In the genomic region with DNA sequence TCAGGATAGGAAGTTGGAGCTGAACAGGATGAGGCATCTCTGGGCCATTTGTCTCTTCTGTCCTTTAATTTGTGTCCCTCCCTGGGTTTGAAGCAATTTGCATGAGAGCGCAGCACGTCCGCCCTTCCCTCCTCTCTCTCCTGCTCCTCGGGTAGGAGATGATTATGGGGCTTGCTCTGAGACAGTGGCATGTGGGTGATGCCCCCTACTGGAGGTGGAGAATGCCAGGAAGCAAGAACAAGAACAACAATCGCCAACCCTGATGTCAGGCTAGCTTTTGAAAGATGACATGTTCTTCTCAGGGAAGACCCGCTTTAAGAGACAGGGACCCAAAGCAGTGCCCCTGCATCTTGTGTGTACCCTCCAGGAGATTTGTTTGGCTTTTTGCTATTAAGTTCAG, we compare ENCODE assay signal across 9 cellular contexts.
DNase-seq lines count a peak whose midpoint lies in the region; ATAC-seq, FAIRE-seq and TF ChIP-seq lines count a peak whose summit lies in the region.
"Had no signal": no experiment of that assay in that cellular context is flagged by ENCODE, and none has a peak within 500 bp of the region (broad histone marks: within the 10 kb centered on the region; RNA-seq: fewer than 3 reads in every experiment).

No MANE protein-coding gene starts in this region.

- no peak for TF ChIP-seq POLR2A in H54 (IDR thresholded peaks at IDR 0.05; ENCODE audit: low read depth, low read length)

- H3K36me3 Mint-ChIP-seq in activated T-helper 17 cell treated with anti-CD3 and anti-CD28 coated beads, Interleukin-2, amount 50 U/mL, for 72 hours (ENCODE audit: low read depth): no peaks in the 10 kb centered on the region

- H3K27me3 Mint-ChIP-seq in activated T-helper 17 cell treated with anti-CD3 and anti-CD28 coated beads, Interleukin-2, amount 50 U/mL, for 72 hours: peaks cover 9% of the 10 kb centered on the region

- FAIRE-seq in H54 (lab: Jason Lieb, UNC): no peak

- no peak overlapping the region for H3K4me3 ChIP-seq in Panc1 (ENCODE audit: low read depth in 2 of 2, low read length in 2 of 2)

- H3K4me1 Mint-ChIP-seq in activated T-helper 17 cell treated with anti-CD3 and anti-CD28 coated beads, Interleukin-2, amount 50 U/mL, for 72 hours: no peaks in the 10 kb centered on the region

- peaks cover 4% of the 10 kb centered on the region; the same call in 1 of the 2 replicates for H3K9me3 ChIP-seq in Panc1 (ENCODE audit: control insufficient read depth, insufficient read depth, low read depth, low read length)

- in situ Hi-C loops in Panc1 (cut with HindIII; ENCODE audit: low pct_unique_long_range_greater_than_20kb, low sequenced_read_pairs): no loop called here

- ATAC-seq in Panc1: no peak
- ATAC-seq in HG02623 (IDR thresholded peaks at IDR 0.05; ENCODE audit: unreplicated experiment): no peak
- no peak for ATAC-seq in activated T-helper 17 cell treated with anti-CD3 and anti-CD28 coated beads, Interleukin-2, amount 50 U/mL, for 72 hours (replicated peaks)
- ATAC-seq in HG02840 (IDR thresholded peaks at IDR 0.05; ENCODE audit: low FRiP score, unreplicated experiment): no peak

- peak; percentile 77 for TF ChIP-seq CTCF in Panc1 (IDR thresholded peaks at IDR 0.05)

- POLR2A ChIA-PET in Panc1 (lab: Charles Lee): no interaction called here

- DNase-seq in CD1c-positive myeloid dendritic cell (ENCODE audit: extremely low spot score) (peak; percentile 51), H54 (ENCODE audit: insufficient read length, low spot score) (peak; percentile 57), Panc1 (ENCODE audit: low read depth, low spot score) (no peak), germinal center (ENCODE audit: low spot score) (peak; percentile 18), T-helper 9 cell (no peak)
- DNase-seq: NCI-H2029 had no signal

- H3K27me3 ChIP-seq in Panc1 (ENCODE audit: control insufficient read depth, insufficient read depth, low read length): no peaks in the 10 kb centered on the region

- no TSS peak for BruUV-seq in Panc1 (replicated peaks; lab: Mats Ljungman, UMichigan)

- CTCF ChIA-PET in Panc1 (lab: Charles Lee): interaction anchor here (0.7 kb wide), 1 partner anchor 197 kb away, joined by 4 read pairs; the partner anchor contains the start of gene R3HCC1L

- H3K4me3 Mint-ChIP-seq in activated T-helper 17 cell treated with anti-CD3 and anti-CD28 coated beads, Interleukin-2, amount 50 U/mL, for 72 hours: no peak overlapping the region

- no peak overlapping the region for H3K27ac ChIP-seq in Panc1 (ENCODE audit: low read length)

- intact Hi-C loops in Panc1 (cut with micrococcal nuclease; ENCODE audit: unreplicated experiment): no loop called here

- H3K4me1 ChIP-seq in Panc1 (ENCODE audit: control insufficient read depth, insufficient read depth, low read length): peaks cover 13% of the 10 kb centered on the region

- no peak overlapping the region for H3K27ac Mint-ChIP-seq in activated T-helper 17 cell treated with anti-CD3 and anti-CD28 coated beads, Interleukin-2, amount 50 U/mL, for 72 hours

- H3K36me3 ChIP-seq in Panc1 (ENCODE audit: control insufficient read depth, insufficient read depth, low read length): no peaks in the 10 kb centered on the region

- H3K9me3 Mint-ChIP-seq in activated T-helper 17 cell treated with anti-CD3 and anti-CD28 coated beads, Interleukin-2, amount 50 U/mL, for 72 hours: no peaks in the 10 kb centered on the region

Comparison
In these comparisons a context has a peak if more than half of its experiments do, and no peak if none do; other contexts are left out.
1. DNase-seq: peak in CD1c-positive myeloid dendritic cell (single experiment), H54 (single experiment) and germinal center (single experiment); none in Panc1 (single experiment) and T-helper 9 cell (single experiment).